Comparison of ENCODE assay signal across 8 cellular contexts in genomic region chr2:69917854-69918253, GRCh38. TPM values are rescaled to one million over a fixed set of nuclear protein-coding genes. Genes with fewer than 3 reads are reported as not detected.
DNase-seq lines count a peak whose midpoint lies in the region; ATAC-seq and TF ChIP-seq lines count a peak whose summit lies in the region.

No MANE protein-coding gene starts in this region.

- H3K4me2 ChIP-seq in PC-9 = peak overlapping the region; percentile 87

- TF ChIP-seq POLR2A in sigmoid colon (IDR thresholded peaks at IDR 0.05) = no peak

- CTCF ChIA-PET in PC-9 (lab: Charles Lee) = no interaction called here

- H3K27me3 ChIP-seq in PC-9 (ENCODE audit: insufficient read depth, low read depth) (no peaks in the 10 kb centered on the region), sigmoid colon (no peaks in the 10 kb centered on the region)

- ATAC-seq in esophagus mucosa (peak; percentile 15), HG03039 (IDR thresholded peaks at IDR 0.05; ENCODE audit: unreplicated experiment) (no peak), HG02840 (IDR thresholded peaks at IDR 0.05; ENCODE audit: low FRiP score, unreplicated experiment) (no peak), GM18498 (IDR thresholded peaks at IDR 0.05; ENCODE audit: unreplicated experiment) (no peak)

- H3K4me1 ChIP-seq in PC-9 (replicated peaks; ENCODE audit: insufficient read depth) (peaks cover 37% of the 10 kb centered on the region), sigmoid colon (peaks cover 0 to 35% (median 22%) of the 10 kb centered on the region in 4 donors)

- H3F3A ChIP-seq in PC-9 (ENCODE audit: insufficient read depth, low read depth) = peaks cover 25% of the 10 kb centered on the region; the same call in 1 of the 2 replicates

- peaks cover 61% of the 10 kb centered on the region for H3K79me2 ChIP-seq in PC-9 (ENCODE audit: low read depth)

- no peak for TF ChIP-seq EP300 in sigmoid colon (IDR thresholded peaks at IDR 0.05)

- H3K27ac ChIP-seq in PC-9 (peak overlapping the region; percentile 80), sigmoid colon (peak overlapping the region; percentile 15 to 97 (median 58))

- H2AFZ ChIP-seq in PC-9 = no peak overlapping the region

- WGBS in sigmoid colon, 2 donors = 61 to 74% methylated on average over 3 of the region's 3 CpGs

- H3K9me2 ChIP-seq in PC-9 (ENCODE audit: insufficient read depth) = no peaks in the 10 kb centered on the region

- H3K4me3 ChIP-seq in PC-9 = peak overlapping the region; percentile 72
- no peak overlapping the region for H3K4me3 ChIP-seq in sigmoid colon

- DNase-seq in GM04503 (ENCODE audit: low read depth) (peak; percentile 66), PC-9 (peak in 1 of 2 experiments; percentile 80), sigmoid colon (no peak), NCI-H2227 treated with DMSO at 0.1 percent for 48 hours (lab: John Stamatoyannopoulos, UW) (no peak)

- TF ChIP-seq CTCF in PC-9 (conservative IDR thresholded peaks at IDR 0.05) = no peak
- no peak for TF ChIP-seq CTCF in sigmoid colon (IDR thresholded peaks at IDR 0.05)

- intact Hi-C loops in PC-9 (cut with micrococcal nuclease; ENCODE audit: unreplicated experiment) = no loop called here
- intact Hi-C loops in sigmoid colon (cut with DNase I) = loop anchor here (5.0 kb wide), 1 partner anchor 154 kb away; no protein-coding TSS in a partner anchor

- H4K20me1 ChIP-seq in PC-9 (ENCODE audit: insufficient read depth) = no peaks in the 10 kb centered on the region

- H3K9me3 ChIP-seq in PC-9 (ENCODE audit: insufficient read depth, low read depth) (no peaks in the 10 kb centered on the region), sigmoid colon (no peaks in the 10 kb centered on the region)

- H3K36me3 ChIP-seq in PC-9 (ENCODE audit: low read depth) (peaks cover 42% of the 10 kb centered on the region), sigmoid colon (peaks cover 0 to 50% (median 8%) of the 10 kb centered on the region in 4 donors)

- POLR2A ChIA-PET in PC-9 (lab: Charles Lee; ENCODE audit: unreplicated experiment) = no interaction called here

- BruUV-seq in PC-9 (replicated peaks; lab: Mats Ljungman, UMichigan) = no TSS peak

RNA-seq across cellular contexts. Expression of gene MXD1, which starts 2.9 kb away (rescaled TPM):
- 8.5 and 8.8 TPM in 2 replicates for total RNA-seq in PC-9 (2021)
- 155 TPM for total RNA-seq in esophagus mucosa
- total RNA-seq in sigmoid colon = 1 to 10 TPM; 5.4 to 7.8 (median 7.3) TPM
- polyA plus RNA-seq in sigmoid colon = 100 to 1,000 TPM in 1 of 3 donors, 10 to 100 TPM in 2; 44.2 to 102 (median 46.8) TPM

RNA-seq across cellular contexts. Expression of gene SNRNP27, which starts 24.1 kb away (rescaled TPM):
- total RNA-seq in PC-9 (2021) = 29.9 and 38.1 TPM in 2 replicates
- total RNA-seq in esophagus mucosa = 14.7 TPM
- 10 to 100 TPM; 52.7 to 92.5 (median 69.3) TPM for total RNA-seq in sigmoid colon
- polyA plus RNA-seq in sigmoid colon = 10 to 100 TPM; 38.8 to 64.9 (median 57.1) TPM

RNA-seq across cellular contexts. Expression of gene ASPRV1, which starts 43.6 kb away (rescaled TPM):
- total RNA-seq in PC-9 (2021) (0.30 and 0.48 TPM in 2 replicates), esophagus mucosa (0.16 TPM), sigmoid colon (1 to 10 TPM; 1.1 to 1.4 (median 1.2) TPM)
- polyA plus RNA-seq in sigmoid colon = 1 to 10 TPM; 1.1 to 1.2 (median 1.2) TPM

Comparison
In these comparisons a context has a peak if more than half of its experiments do, and no peak if none do; other contexts are left out.
1. RNA of gene MXD1, which starts 2.9 kb away (total RNA-seq): 155 TPM in esophagus mucosa (single experiment); 8.5 to 8.8 TPM in PC-9 and 5.4 to 7.8 TPM in sigmoid colon; every median in the first group is over 10 times any median in the second.